ENCODE assay signal across 1 cellular context in the genomic region with DNA sequence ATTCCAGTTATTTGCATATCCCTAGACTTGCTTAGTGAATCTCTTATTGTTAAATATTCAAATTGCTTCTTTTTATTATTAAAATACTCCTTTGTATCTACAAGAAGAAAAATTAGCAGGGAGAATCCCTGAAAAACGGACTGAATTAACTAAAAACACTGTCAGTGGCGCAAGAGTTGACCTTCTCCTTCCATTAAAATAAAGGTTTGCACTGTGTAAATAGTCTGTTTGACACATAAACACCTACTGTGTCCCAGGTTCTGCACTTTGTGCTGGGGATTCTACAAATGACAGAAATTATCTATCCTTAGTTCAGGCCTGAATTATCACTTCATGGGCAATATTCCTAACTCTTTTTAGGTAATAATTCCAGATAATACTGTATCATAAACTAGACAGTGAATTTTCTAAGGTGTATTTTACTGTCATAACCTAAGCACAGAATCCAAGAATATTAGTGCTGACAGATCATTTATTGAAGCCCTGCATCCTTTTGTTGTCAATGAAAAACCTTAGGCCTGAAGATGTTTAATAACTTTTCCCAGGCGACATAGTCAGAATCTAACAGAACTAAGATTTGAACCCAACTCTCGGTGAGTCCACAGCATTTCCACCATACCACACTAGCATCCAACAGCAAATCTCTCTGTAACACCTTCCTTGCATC.
TF ChIP-seq lines count a peak whose summit lies in the region.

No MANE protein-coding gene starts in this region.

TF ChIP-seq in HepG2, 621 proteins besides CTCF, POLR2A, EP300 and RAD21 (continued from another document):
- TF ChIP-seq NONO (IDR thresholded peaks at IDR 0.05) (no peak), NONO (CRISPR knock-in tag; conservative IDR thresholded peaks at IDR 0.05) (no peak), RBAK (CRISPR knock-in tag; IDR thresholded peaks at IDR 0.05) (no peak), SOX6 (IDR thresholded peaks at IDR 0.05) (no peak), SOX6 (CRISPR knock-in tag; IDR thresholded peaks at IDR 0.05) (peak; percentile 68), ZNF615 (CRISPR knock-in tag; IDR thresholded peaks at IDR 0.05; ENCODE audit: borderline replicate concordance) (no peak), ZNF749 (CRISPR knock-in tag; IDR thresholded peaks at IDR 0.05; ENCODE audit: borderline replicate concordance) (no peak), PPARG (CRISPR knock-in tag; conservative IDR thresholded peaks at IDR 0.05) (peak; percentile 92), FOXA1 (IDR thresholded peaks at IDR 0.05) (no peak), FOXA1 (CRISPR knock-in tag; IDR thresholded peaks at IDR 0.05) (peak; percentile 62), ZNF777 (CRISPR knock-in tag; IDR thresholded peaks at IDR 0.05) (no peak), MAFK (conservative IDR thresholded peaks at IDR 0.05 in 1 of 2, IDR thresholded peaks at IDR 0.05 in 1 of 2; ENCODE audit: low read length in 2 of 2) (peak; percentile 70 to 82), KDM5B (CRISPR knock-in tag; IDR thresholded peaks at IDR 0.05; ENCODE audit: borderline replicate concordance) (no peak), GATAD2A (CRISPR knock-in tag; IDR thresholded peaks at IDR 0.05) (peak; percentile 68), ATM (IDR thresholded peaks at IDR 0.05; ENCODE audit: borderline replicate concordance) (no peak), AGO2 (optimal IDR thresholded peaks at IDR 0.05; ENCODE audit: low read depth, low read length) (no peak), RFX1 (IDR thresholded peaks at IDR 0.05) (no peak), EHMT2 (IDR thresholded peaks at IDR 0.05; ENCODE audit: borderline replicate concordance, low read depth, low read length) (no peak), ZNF616 (CRISPR knock-in tag; IDR thresholded peaks at IDR 0.05; ENCODE audit: low read depth) (no peak), FOXA3 (CRISPR knock-in tag; IDR thresholded peaks at IDR 0.05) (peak; percentile 80)
- TF ChIP-seq, protein P1, sequence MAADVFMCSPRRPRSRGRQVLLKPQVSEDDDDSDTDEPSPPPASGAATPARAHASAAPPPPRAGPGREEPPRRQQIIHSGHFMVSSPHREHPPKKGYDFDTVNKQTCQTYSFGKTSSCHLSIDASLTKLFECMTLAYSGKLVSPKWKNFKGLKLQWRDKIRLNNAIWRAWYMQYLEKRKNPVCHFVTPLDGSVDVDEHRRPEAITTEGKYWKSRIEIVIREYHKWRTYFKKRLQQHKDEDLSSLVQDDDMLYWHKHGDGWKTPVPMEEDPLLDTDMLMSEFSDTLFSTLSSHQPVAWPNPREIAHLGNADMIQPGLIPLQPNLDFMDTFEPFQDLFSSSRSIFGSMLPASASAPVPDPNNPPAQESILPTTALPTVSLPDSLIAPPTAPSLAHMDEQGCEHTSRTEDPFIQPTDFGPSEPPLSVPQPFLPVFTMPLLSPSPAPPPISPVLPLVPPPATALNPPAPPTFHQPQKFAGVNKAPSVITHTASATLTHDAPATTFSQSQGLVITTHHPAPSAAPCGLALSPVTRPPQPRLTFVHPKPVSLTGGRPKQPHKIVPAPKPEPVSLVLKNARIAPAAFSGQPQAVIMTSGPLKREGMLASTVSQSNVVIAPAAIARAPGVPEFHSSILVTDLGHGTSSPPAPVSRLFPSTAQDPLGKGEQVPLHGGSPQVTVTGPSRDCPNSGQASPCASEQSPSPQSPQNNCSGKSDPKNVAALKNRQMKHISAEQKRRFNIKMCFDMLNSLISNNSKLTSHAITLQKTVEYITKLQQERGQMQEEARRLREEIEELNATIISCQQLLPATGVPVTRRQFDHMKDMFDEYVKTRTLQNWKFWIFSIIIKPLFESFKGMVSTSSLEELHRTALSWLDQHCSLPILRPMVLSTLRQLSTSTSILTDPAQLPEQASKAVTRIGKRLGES (CRISPR knock-in tag; IDR thresholded peaks at IDR 0.05; ENCODE audit: borderline replicate concordance), result no peak
- TF ChIP-seq, protein P2, sequence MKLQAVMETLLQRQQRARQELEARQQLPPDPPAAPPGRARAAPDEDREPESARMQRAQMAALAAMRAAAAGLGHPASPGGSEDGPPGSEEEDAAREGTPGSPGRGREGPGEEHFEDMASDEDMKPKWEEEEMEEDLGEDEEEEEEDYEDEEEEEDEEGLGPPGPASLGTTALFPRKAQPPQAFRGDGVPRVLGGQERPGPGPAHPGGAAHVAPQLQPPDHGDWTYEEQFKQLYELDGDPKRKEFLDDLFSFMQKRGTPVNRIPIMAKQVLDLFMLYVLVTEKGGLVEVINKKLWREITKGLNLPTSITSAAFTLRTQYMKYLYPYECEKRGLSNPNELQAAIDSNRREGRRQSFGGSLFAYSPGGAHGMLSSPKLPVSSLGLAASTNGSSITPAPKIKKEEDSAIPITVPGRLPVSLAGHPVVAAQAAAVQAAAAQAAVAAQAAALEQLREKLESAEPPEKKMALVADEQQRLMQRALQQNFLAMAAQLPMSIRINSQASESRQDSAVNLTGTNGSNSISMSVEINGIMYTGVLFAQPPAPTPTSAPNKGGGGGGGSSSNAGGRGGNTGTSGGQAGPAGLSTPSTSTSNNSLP (IDR thresholded peaks at IDR 0.05; ENCODE audit: low read depth, low read length), result peak; percentile 57; the same call in 1 of the 2 replicates
- TF ChIP-seq, protein P3, sequence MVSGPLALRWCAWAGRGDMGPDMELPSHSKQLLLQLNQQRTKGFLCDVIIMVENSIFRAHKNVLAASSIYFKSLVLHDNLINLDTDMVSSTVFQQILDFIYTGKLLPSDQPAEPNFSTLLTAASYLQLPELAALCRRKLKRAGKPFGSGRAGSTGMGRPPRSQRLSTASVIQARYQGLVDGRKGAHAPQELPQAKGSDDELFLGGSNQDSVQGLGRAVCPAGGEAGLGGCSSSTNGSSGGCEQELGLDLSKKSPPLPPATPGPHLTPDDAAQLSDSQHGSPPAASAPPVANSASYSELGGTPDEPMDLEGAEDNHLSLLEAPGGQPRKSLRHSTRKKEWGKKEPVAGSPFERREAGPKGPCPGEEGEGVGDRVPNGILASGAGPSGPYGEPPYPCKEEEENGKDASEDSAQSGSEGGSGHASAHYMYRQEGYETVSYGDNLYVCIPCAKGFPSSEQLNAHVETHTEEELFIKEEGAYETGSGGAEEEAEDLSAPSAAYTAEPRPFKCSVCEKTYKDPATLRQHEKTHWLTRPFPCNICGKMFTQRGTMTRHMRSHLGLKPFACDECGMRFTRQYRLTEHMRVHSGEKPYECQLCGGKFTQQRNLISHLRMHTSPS (CRISPR knock-in tag; IDR thresholded peaks at IDR 0.05; ENCODE audit: low read depth), result no peak
